Comparison of ENCODE assay signal across 8 cellular contexts in genomic region chr11:5476184-5476819, GRCh38. TPM values are rescaled to one million over a fixed set of nuclear protein-coding genes. Genes with fewer than 3 reads are reported as not detected.
DNase-seq lines count a peak whose midpoint lies in the region; ATAC-seq, FAIRE-seq and TF ChIP-seq lines count a peak whose summit lies in the region.

No MANE protein-coding gene starts in this region.

- FAIRE-seq in A549 (lab: Jason Lieb, UNC): no peak

- H3K27ac Mint-ChIP-seq in activated T-helper 17 cell treated with anti-CD3 and anti-CD28 coated beads, Interleukin-2, amount 50 U/mL, for 72 hours: no peak overlapping the region

- H3K4me1 ChIP-seq in A549: no peaks in the 10 kb centered on the region

- no peak for TF ChIP-seq EP300 in A549 (IDR thresholded peaks at IDR 0.05)

- H3K4me3 ChIP-seq in A549 (no peak overlapping the region), GM06990 (replicated peaks; ENCODE audit: low read depth, low read length) (no peak overlapping the region), retinal pigment epithelial cell (ENCODE audit: low read length) (no peak overlapping the region)

- H3K27ac ChIP-seq in A549: no peak overlapping the region

- no peaks in the 10 kb centered on the region for H3K36me3 ChIP-seq in GM06990 (ENCODE audit: control insufficient read depth, insufficient read depth, low read length)

- no peaks in the 10 kb centered on the region for H3K4me1 Mint-ChIP-seq in activated T-helper 17 cell treated with anti-CD3 and anti-CD28 coated beads, Interleukin-2, amount 50 U/mL, for 72 hours

- TF ChIP-seq POLR2A in A549 (IDR thresholded peaks at IDR 0.05; ENCODE audit: low read length): no peak

- POLR2A ChIA-PET in A549 (lab: Yijun Ruan, JAX): no interaction called here

- CTCF ChIA-PET in A549 (lab: Yijun Ruan, JAX): interaction anchor here (0.6 to 2.2 kb wide), 23 partner anchors 9 to 346 kb away, joined by 3 to 9 read pairs (median 3); partner anchors contain the start of genes TRIM5 and TRIM6

- H3K4me2 ChIP-seq in A549: no peak overlapping the region

- no peaks in the 10 kb centered on the region for H3K9me3 ChIP-seq in A549

- peaks cover 20% of the 10 kb centered on the region for H3K27me3 Mint-ChIP-seq in activated T-helper 17 cell treated with anti-CD3 and anti-CD28 coated beads, Interleukin-2, amount 50 U/mL, for 72 hours

- peak; percentile 66 to 70 for TF ChIP-seq RAD21 in A549 (conservative IDR thresholded peaks at IDR 0.05 in 1 of 2, IDR thresholded peaks at IDR 0.05 in 1 of 2)

- intact Hi-C loops in head of caudate nucleus (cut with DNase I): no loop called here

- ATAC-seq in A549 (peak; percentile 88 to 94; a peak in 5 of 6 replicates), HG02642 (IDR thresholded peaks at IDR 0.05; ENCODE audit: poor library complexity, unreplicated experiment) (peak; percentile 87), GM19023 (IDR thresholded peaks at IDR 0.05; ENCODE audit: unreplicated experiment) (no peak)
- peak; percentile 55 for ATAC-seq in activated T-helper 17 cell treated with anti-CD3 and anti-CD28 coated beads, Interleukin-2, amount 50 U/mL, for 72 hours (replicated peaks)

- H3K27me3 ChIP-seq in GM06990 (replicated peaks; ENCODE audit: control insufficient read depth, insufficient read depth, low read length): no peaks in the 10 kb centered on the region

- H3K36me3 Mint-ChIP-seq in activated T-helper 17 cell treated with anti-CD3 and anti-CD28 coated beads, Interleukin-2, amount 50 U/mL, for 72 hours (ENCODE audit: low read depth): no peaks in the 10 kb centered on the region

- no peak overlapping the region for H3K4me3 Mint-ChIP-seq in activated T-helper 17 cell treated with anti-CD3 and anti-CD28 coated beads, Interleukin-2, amount 50 U/mL, for 72 hours

- TF ChIP-seq CTCF in A549 (IDR thresholded peaks at IDR 0.05): peak; percentile 76
- TF ChIP-seq CTCF in GM06990 (IDR thresholded peaks at IDR 0.05; ENCODE audit: insufficient read depth, low read length, poor library complexity, severe bottlenecking): peak; percentile 76
- peak; percentile 88 for TF ChIP-seq CTCF in retinal pigment epithelial cell (conservative IDR thresholded peaks at IDR 0.05; ENCODE audit: low read depth, low read length)

- peak; percentile 52 to 65 for DNase-seq in A549 (ENCODE audit: low read depth in 1 of 2, low spot score in 1 of 2)
- DNase-seq in GM06990 (ENCODE audit: extremely low read depth, insufficient read length): peak; percentile 3
- peak; percentile 33 for DNase-seq in NCI-H460 (ENCODE audit: extremely low read depth, low read depth)
- DNase-seq in head of caudate nucleus: peak in 33 of 42 donors; percentile 3 to 72 (median 33)
- no peak for DNase-seq in retinal pigment epithelial cell (ENCODE audit: low read depth)

- WGBS in A549 (ENCODE audit: missing lambda C conversion rate): 1% methylated on average over 2 of the region's 2 CpGs

- H3K9me3 Mint-ChIP-seq in activated T-helper 17 cell treated with anti-CD3 and anti-CD28 coated beads, Interleukin-2, amount 50 U/mL, for 72 hours: no peaks in the 10 kb centered on the region

TF ChIP-seq in A549, 52 proteins besides CTCF, POLR2A, EP300 and RAD21:
- TF ChIP-seq SMC3 (IDR thresholded peaks at IDR 0.05) (peak; percentile 83), RNF2 (IDR thresholded peaks at IDR 0.05; ENCODE audit: borderline replicate concordance, low read depth) (no peak), FOSL2 (IDR thresholded peaks at IDR 0.05) (no peak), FOSL2 (CRISPR knock-in tag; IDR thresholded peaks at IDR 0.05) (no peak), HOXB5 (CRISPR knock-in tag; IDR thresholded peaks at IDR 0.05) (no peak), RCOR1 (IDR thresholded peaks at IDR 0.05; ENCODE audit: low read depth, low read length) (no peak), KDM1A (IDR thresholded peaks at IDR 0.05; ENCODE audit: low read depth) (no peak)

RNA-seq across cellular contexts. Expression of gene OR52D1, which starts 12.2 kb away (rescaled TPM):
- not detected in 2 replicates for polyA plus RNA-seq in A549 (2011; rRNA removed)
- polyA plus RNA-seq in A549 (2012; cell fraction: cytosol; rRNA removed): not detected in 2 replicates
- polyA plus RNA-seq in A549 (2012; cell fraction: nucleus; rRNA removed): not detected in 2 replicates
- polyA plus RNA-seq in A549 (2017; fragmentation: RNase III; extraction: RNeasy Plus Mini Kit Qiagen cat#74134 plus additional on column Dnase treatment): not detected in 3 replicates
- polyA minus RNA-seq in A549 (2011; rRNA and poly(A)+ RNA removed): not detected in 2 replicates
- total RNA-seq in NCI-H460 (2014; rRNA removed; shearing (Covaris generic)): not detected in 2 replicates
- polyA plus RNA-seq in NCI-H460 (2014; cell fraction: nucleus; rRNA removed): not detected in 2 replicates
- not detected for total RNA-seq in activated T-helper 17 cell treated with anti-CD3 and anti-CD28 coated beads, Interleukin-2, amount 50 U/mL, for 72 hours

RNA-seq across cellular contexts. Expression of gene OR51I2, which starts 27.2 kb away (rescaled TPM):
- polyA plus RNA-seq in A549 (2011; rRNA removed) (not detected in 2 replicates), A549 (2017; fragmentation: RNase III; extraction: RNeasy Plus Mini Kit Qiagen cat#74134 plus additional on column Dnase treatment) (not detected in 3 replicates)
- not detected in 2 replicates for polyA plus RNA-seq in A549 (2012; cell fraction: cytosol; rRNA removed)
- polyA plus RNA-seq in A549 (2012; cell fraction: nucleus; rRNA removed): not detected in 2 replicates
- polyA minus RNA-seq in A549 (2011; rRNA and poly(A)+ RNA removed): not detected in 2 replicates
- total RNA-seq in NCI-H460 (2014; rRNA removed; shearing (Covaris generic)): not detected in 2 replicates
- not detected in 2 replicates for polyA plus RNA-seq in NCI-H460 (2014; cell fraction: nucleus; rRNA removed)
- total RNA-seq in activated T-helper 17 cell treated with anti-CD3 and anti-CD28 coated beads, Interleukin-2, amount 50 U/mL, for 72 hours: not detected

RNA-seq across cellular contexts. Expression of gene UBQLN3, which starts 33.5 kb away (rescaled TPM):
- not detected in 2 replicates for polyA plus RNA-seq in A549 (2011; rRNA removed)
- polyA plus RNA-seq in A549 (2012; cell fraction: cytosol; rRNA removed): not detected in 2 replicates
- not detected in 2 replicates for polyA plus RNA-seq in A549 (2012; cell fraction: nucleus; rRNA removed)
- polyA plus RNA-seq in A549 (2017; fragmentation: RNase III; extraction: RNeasy Plus Mini Kit Qiagen cat#74134 plus additional on column Dnase treatment): not detected in 3 replicates
- 0.54 and 1.4 TPM in 2 replicates for polyA minus RNA-seq in A549 (2011; rRNA and poly(A)+ RNA removed)
- total RNA-seq in NCI-H460 (2014; rRNA removed; shearing (Covaris generic)): not detected in 2 replicates
- not detected in 2 replicates for polyA plus RNA-seq in NCI-H460 (2014; cell fraction: nucleus; rRNA removed)
- under 1 TPM in 1 of 2 donors, not detected in 1; 0.34 TPM for total RNA-seq in activated T-helper 17 cell treated with anti-CD3 and anti-CD28 coated beads, Interleukin-2, amount 50 U/mL, for 72 hours

RNA-seq across cellular contexts. Expression of gene OR51I1, which starts 35.0 kb away (rescaled TPM):
- polyA plus RNA-seq in A549 (2011; rRNA removed) (not detected in 2 replicates), A549 (2017; fragmentation: RNase III; extraction: RNeasy Plus Mini Kit Qiagen cat#74134 plus additional on column Dnase treatment) (not detected in 3 replicates)
- polyA plus RNA-seq in A549 (2012; cell fraction: cytosol; rRNA removed): not detected in 2 replicates
- 0.11 and 0.12 TPM in 2 replicates for polyA plus RNA-seq in A549 (2012; cell fraction: nucleus; rRNA removed)
- 0.83 and 0.92 TPM in 2 replicates for polyA minus RNA-seq in A549 (2011; rRNA and poly(A)+ RNA removed)
- not detected in 2 replicates for total RNA-seq in NCI-H460 (2014; rRNA removed; shearing (Covaris generic))
- polyA plus RNA-seq in NCI-H460 (2014; cell fraction: nucleus; rRNA removed): not detected in 2 replicates
- total RNA-seq in activated T-helper 17 cell treated with anti-CD3 and anti-CD28 coated beads, Interleukin-2, amount 50 U/mL, for 72 hours: not detected

RNA-seq across cellular contexts. Expression of gene UBQLNL, which starts 40.2 kb away (rescaled TPM):
- polyA plus RNA-seq in A549 (2011; rRNA removed): 0.41 and 0.71 TPM in 2 replicates
- polyA plus RNA-seq in A549 (2012; cell fraction: cytosol; rRNA removed): 0.08 and 0.09 TPM in 2 replicates
- 0.61 and 0.76 TPM in 2 replicates for polyA plus RNA-seq in A549 (2012; cell fraction: nucleus; rRNA removed)
- polyA plus RNA-seq in A549 (2017; fragmentation: RNase III; extraction: RNeasy Plus Mini Kit Qiagen cat#74134 plus additional on column Dnase treatment): 0.06 to 0.13 TPM (median 0.12 TPM) in 3 replicates
- 0.34 and 1.1 TPM in 2 replicates for polyA minus RNA-seq in A549 (2011; rRNA and poly(A)+ RNA removed)
- total RNA-seq in NCI-H460 (2014; rRNA removed; shearing (Covaris generic)): not detected in 2 replicates
- polyA plus RNA-seq in NCI-H460 (2014; cell fraction: nucleus; rRNA removed): 0.16 TPM in 1 of 2 replicates, not detected in the other
- under 1 TPM in 1 of 2 donors, not detected in 1; 0.50 TPM for total RNA-seq in activated T-helper 17 cell treated with anti-CD3 and anti-CD28 coated beads, Interleukin-2, amount 50 U/mL, for 72 hours
